1 cellular context compared by ENCODE assay signal in the genomic region with DNA sequence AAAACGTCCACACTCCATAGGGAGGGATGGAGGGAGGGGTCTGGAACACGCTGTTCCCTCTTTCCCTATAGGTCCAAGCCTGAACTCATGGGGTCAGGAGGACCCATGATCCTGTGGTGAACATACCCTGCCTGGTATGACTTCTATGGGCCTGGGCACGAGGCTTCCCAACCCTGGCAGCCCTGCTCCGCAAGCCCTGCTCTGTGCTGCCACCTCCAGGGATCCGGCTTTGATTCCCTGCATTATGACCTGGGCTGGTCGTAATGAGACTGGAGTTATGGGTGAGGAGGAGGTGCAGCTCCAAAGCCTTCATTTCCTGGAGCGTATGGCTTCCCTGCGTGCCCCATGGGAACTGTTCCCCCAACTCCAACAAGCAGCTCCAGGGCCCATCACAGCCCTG.
TF ChIP-seq lines count a peak whose summit lies in the region.

No MANE protein-coding gene starts in this region.

TF ChIP-seq in HEK293, 187 proteins besides CTCF, POLR2A, EP300 and RAD21 (continued from another document and continues in another):
- TF ChIP-seq ZNF169 (tag by site-specific recombination; IDR thresholded peaks at IDR 0.05) (no peak), ZNF837 (tag by site-specific recombination; IDR thresholded peaks at IDR 0.05) (no peak), ZNF600 (tag by site-specific recombination; IDR thresholded peaks at IDR 0.05) (peak; percentile 99), ZNF670 (tag by site-specific recombination; IDR thresholded peaks at IDR 0.05; ENCODE audit: low read depth) (no peak), ZNF707 (tag by site-specific recombination; IDR thresholded peaks at IDR 0.05) (no peak), ZNF24 (tag by site-specific recombination; IDR thresholded peaks at IDR 0.05) (no peak), SETDB1 (IDR thresholded peaks at IDR 0.05; ENCODE audit: insufficient read length, low read length) (no peak), ZNF37A (tag by site-specific recombination; IDR thresholded peaks at IDR 0.05) (no peak), ZNF19 (tag by site-specific recombination; IDR thresholded peaks at IDR 0.05; ENCODE audit: low read depth) (no peak), KLF1 (tag by site-specific recombination; IDR thresholded peaks at IDR 0.05) (no peak), KLF8 (tag by site-specific recombination; IDR thresholded peaks at IDR 0.05) (no peak), EGR2 (tag by site-specific recombination; IDR thresholded peaks at IDR 0.05; ENCODE audit: low read depth) (no peak), ZNF76 (tag by site-specific recombination; IDR thresholded peaks at IDR 0.05; ENCODE audit: borderline replicate concordance, low read depth) (no peak), SCRT1 (tag by site-specific recombination; IDR thresholded peaks at IDR 0.05; ENCODE audit: borderline replicate concordance) (no peak), ZBTB21 (tag by site-specific recombination; IDR thresholded peaks at IDR 0.05) (no peak), ZNF791 (tag by site-specific recombination; IDR thresholded peaks at IDR 0.05) (no peak), ZFP41 (tag by site-specific recombination; IDR thresholded peaks at IDR 0.05; ENCODE audit: borderline replicate concordance) (no peak), HOXD13 (CRISPR knock-in tag; IDR thresholded peaks at IDR 0.05; ENCODE audit: borderline replicate concordance) (no peak), ZNF335 (tag by site-specific recombination; conservative IDR thresholded peaks at IDR 0.05) (no peak), ZNF785 (tag by site-specific recombination; IDR thresholded peaks at IDR 0.05) (no peak), ZNF514 (tag by site-specific recombination; IDR thresholded peaks at IDR 0.05) (no peak), ZNF555 (tag by site-specific recombination; conservative IDR thresholded peaks at IDR 0.05) (no peak), ZBTB17 (tag by site-specific recombination; IDR thresholded peaks at IDR 0.05) (peak; percentile 33; the same call in 1 of the 2 replicates), ZNF654 (tag by site-specific recombination; IDR thresholded peaks at IDR 0.05; ENCODE audit: low read depth) (peak; percentile 35; the same call in 1 of the 2 replicates), ZFP37 (tag by site-specific recombination; IDR thresholded peaks at IDR 0.05) (no peak), SP2 (tag by site-specific recombination; IDR thresholded peaks at IDR 0.05) (no peak), ZNF324 (tag by site-specific recombination; IDR thresholded peaks at IDR 0.05) (no peak), ZNF658 (tag by site-specific recombination; IDR thresholded peaks at IDR 0.05) (no peak), GLI4 (tag by site-specific recombination; IDR thresholded peaks at IDR 0.05) (no peak)
- TF ChIP-seq, protein P1, sequence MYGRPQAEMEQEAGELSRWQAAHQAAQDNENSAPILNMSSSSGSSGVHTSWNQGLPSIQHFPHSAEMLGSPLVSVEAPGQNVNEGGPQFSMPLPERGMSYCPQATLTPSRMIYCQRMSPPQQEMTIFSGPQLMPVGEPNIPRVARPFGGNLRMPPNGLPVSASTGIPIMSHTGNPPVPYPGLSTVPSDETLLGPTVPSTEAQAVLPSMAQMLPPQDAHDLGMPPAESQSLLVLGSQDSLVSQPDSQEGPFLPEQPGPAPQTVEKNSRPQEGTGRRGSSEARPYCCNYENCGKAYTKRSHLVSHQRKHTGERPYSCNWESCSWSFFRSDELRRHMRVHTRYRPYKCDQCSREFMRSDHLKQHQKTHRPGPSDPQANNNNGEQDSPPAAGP (tag by site-specific recombination; IDR thresholded peaks at IDR 0.05) = no peak
- TF ChIP-seq, protein P2, sequence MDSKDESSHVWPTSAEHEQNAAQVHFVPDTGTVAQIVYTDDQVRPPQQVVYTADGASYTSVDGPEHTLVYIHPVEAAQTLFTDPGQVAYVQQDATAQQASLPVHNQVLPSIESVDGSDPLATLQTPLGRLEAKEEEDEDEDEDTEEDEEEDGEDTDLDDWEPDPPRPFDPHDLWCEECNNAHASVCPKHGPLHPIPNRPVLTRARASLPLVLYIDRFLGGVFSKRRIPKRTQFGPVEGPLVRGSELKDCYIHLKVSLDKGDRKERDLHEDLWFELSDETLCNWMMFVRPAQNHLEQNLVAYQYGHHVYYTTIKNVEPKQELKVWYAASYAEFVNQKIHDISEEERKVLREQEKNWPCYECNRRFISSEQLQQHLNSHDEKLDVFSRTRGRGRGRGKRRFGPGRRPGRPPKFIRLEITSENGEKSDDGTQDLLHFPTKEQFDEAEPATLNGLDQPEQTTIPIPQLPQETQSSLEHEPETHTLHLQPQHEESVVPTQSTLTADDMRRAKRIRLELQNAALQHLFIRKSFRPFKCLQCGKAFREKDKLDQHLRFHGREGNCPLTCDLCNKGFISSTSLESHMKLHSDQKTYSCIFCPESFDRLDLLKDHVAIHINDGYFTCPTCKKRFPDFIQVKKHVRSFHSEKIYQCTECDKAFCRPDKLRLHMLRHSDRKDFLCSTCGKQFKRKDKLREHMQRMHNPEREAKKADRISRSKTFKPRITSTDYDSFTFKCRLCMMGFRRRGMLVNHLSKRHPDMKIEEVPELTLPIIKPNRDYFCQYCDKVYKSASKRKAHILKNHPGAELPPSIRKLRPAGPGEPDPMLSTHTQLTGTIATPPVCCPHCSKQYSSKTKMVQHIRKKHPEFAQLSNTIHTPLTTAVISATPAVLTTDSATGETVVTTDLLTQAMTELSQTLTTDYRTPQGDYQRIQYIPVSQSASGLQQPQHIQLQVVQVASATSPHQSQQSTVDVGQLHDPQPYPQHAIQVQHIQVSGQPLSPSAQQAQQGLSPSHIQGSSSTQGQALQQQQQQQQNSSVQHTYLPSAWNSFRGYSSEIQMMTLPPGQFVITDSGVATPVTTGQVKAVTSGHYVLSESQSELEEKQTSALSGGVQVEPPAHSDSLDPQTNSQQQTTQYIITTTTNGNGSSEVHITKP (tag by site-specific recombination; IDR thresholded peaks at IDR 0.05) = peak; percentile 14; the same call in 1 of the 2 replicates
- TF ChIP-seq, protein P3, sequence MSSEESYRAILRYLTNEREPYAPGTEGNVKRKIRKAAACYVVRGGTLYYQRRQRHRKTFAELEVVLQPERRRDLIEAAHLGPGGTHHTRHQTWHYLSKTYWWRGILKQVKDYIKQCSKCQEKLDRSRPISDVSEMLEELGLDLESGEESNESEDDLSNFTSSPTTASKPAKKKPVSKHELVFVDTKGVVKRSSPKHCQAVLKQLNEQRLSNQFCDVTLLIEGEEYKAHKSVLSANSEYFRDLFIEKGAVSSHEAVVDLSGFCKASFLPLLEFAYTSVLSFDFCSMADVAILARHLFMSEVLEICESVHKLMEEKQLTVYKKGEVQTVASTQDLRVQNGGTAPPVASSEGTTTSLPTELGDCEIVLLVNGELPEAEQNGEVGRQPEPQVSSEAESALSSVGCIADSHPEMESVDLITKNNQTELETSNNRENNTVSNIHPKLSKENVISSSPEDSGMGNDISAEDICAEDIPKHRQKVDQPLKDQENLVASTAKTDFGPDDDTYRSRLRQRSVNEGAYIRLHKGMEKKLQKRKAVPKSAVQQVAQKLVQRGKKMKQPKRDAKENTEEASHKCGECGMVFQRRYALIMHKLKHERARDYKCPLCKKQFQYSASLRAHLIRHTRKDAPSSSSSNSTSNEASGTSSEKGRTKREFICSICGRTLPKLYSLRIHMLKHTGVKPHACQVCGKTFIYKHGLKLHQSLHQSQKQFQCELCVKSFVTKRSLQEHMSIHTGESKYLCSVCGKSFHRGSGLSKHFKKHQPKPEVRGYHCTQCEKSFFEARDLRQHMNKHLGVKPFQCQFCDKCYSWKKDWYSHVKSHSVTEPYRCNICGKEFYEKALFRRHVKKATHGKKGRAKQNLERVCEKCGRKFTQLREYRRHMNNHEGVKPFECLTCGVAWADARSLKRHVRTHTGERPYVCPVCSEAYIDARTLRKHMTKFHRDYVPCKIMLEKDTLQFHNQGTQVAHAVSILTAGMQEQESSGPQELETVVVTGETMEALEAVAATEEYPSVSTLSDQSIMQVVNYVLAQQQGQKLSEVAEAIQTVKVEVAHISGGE (tag by site-specific recombination; conservative IDR thresholded peaks at IDR 0.05; ENCODE audit: low read depth) = peak; percentile 74
- TF ChIP-seq, protein P4, sequence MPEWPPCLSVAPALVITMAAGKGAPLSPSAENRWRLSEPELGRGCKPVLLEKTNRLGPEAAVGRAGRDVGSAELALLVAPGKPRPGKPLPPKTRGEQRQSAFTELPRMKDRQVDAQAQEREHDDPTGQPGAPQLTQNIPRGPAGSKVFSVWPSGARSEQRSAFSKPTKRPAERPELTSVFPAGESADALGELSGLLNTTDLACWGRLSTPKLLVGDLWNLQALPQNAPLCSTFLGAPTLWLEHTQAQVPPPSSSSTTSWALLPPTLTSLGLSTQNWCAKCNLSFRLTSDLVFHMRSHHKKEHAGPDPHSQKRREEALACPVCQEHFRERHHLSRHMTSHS (tag by site-specific recombination; IDR thresholded peaks at IDR 0.05) = no peak
- TF ChIP-seq, protein P5, sequence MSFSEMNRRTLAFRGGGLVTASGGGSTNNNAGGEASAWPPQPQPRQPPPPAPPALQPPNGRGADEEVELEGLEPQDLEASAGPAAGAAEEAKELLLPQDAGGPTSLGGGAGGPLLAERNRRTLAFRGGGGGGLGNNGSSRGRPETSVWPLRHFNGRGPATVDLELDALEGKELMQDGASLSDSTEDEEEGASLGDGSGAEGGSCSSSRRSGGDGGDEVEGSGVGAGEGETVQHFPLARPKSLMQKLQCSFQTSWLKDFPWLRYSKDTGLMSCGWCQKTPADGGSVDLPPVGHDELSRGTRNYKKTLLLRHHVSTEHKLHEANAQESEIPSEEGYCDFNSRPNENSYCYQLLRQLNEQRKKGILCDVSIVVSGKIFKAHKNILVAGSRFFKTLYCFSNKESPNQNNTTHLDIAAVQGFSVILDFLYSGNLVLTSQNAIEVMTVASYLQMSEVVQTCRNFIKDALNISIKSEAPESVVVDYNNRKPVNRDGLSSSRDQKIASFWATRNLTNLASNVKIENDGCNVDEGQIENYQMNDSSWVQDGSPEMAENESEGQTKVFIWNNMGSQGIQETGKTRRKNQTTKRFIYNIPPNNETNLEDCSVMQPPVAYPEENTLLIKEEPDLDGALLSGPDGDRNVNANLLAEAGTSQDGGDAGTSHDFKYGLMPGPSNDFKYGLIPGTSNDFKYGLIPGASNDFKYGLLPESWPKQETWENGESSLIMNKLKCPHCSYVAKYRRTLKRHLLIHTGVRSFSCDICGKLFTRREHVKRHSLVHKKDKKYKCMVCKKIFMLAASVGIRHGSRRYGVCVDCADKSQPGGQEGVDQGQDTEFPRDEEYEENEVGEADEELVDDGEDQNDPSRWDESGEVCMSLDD (tag by site-specific recombination; IDR thresholded peaks at IDR 0.05) = no peak
- TF ChIP-seq, protein P6, sequence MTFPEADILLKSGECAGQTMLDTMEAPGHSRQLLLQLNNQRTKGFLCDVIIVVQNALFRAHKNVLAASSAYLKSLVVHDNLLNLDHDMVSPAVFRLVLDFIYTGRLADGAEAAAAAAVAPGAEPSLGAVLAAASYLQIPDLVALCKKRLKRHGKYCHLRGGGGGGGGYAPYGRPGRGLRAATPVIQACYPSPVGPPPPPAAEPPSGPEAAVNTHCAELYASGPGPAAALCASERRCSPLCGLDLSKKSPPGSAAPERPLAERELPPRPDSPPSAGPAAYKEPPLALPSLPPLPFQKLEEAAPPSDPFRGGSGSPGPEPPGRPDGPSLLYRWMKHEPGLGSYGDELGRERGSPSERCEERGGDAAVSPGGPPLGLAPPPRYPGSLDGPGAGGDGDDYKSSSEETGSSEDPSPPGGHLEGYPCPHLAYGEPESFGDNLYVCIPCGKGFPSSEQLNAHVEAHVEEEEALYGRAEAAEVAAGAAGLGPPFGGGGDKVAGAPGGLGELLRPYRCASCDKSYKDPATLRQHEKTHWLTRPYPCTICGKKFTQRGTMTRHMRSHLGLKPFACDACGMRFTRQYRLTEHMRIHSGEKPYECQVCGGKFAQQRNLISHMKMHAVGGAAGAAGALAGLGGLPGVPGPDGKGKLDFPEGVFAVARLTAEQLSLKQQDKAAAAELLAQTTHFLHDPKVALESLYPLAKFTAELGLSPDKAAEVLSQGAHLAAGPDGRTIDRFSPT (tag by site-specific recombination; IDR thresholded peaks at IDR 0.05) = no peak
- TF ChIP-seq, protein P7, sequence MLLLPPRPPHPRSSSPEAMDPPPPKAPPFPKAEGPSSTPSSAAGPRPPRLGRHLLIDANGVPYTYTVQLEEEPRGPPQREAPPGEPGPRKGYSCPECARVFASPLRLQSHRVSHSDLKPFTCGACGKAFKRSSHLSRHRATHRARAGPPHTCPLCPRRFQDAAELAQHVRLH (tag by site-specific recombination; IDR thresholded peaks at IDR 0.05) = no peak
- TF ChIP-seq, protein P8, sequence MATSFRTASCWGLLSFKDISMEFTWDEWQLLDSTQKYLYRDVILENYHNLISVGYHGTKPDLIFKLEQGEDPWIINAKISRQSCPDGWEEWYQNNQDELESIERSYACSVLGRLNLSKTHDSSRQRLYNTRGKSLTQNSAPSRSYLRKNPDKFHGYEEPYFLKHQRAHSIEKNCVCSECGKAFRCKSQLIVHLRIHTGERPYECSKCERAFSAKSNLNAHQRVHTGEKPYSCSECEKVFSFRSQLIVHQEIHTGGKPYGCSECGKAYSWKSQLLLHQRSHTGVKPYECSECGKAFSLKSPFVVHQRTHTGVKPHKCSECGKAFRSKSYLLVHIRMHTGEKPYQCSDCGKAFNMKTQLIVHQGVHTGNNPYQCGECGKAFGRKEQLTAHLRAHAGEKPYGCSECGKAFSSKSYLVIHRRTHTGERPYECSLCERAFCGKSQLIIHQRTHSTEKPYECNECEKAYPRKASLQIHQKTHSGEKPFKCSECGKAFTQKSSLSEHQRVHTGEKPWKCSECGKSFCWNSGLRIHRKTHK (tag by site-specific recombination; IDR thresholded peaks at IDR 0.05) = no peak
